Comparison of ENCODE assay signal across 11 cellular contexts in the genomic region with DNA sequence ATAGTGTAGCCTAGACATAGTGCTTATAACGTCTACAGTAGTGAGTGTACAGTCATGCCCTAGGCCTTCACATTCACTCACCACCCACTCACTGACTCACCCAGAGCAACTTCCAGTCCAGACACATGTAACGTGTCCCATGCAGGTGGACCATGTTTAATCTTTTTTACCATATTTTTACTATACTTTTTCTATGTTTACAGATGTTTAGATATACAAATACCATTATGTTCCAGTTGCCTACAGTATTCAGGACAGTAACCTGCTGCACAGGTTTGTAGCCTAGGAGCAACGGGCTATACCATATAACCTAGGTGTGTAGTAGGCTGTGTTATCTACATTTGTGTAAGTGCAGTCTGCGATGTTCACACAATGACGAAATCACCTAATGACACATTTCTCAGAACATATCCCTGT. TPM values are rescaled to one million over a fixed set of nuclear protein-coding genes. Genes with fewer than 3 reads are reported as not detected.
DNase-seq lines count a peak whose midpoint lies in the region; ATAC-seq, FAIRE-seq and TF ChIP-seq lines count a peak whose summit lies in the region.
"Had no signal": no experiment of that assay in that cellular context is flagged by ENCODE, and none has a peak within 500 bp of the region (broad histone marks: within the 10 kb centered on the region; RNA-seq: fewer than 3 reads in every experiment).

No MANE protein-coding gene starts in this region.

- peaks cover 0 to 3% of the 10 kb centered on the region in 2 donors for H3K4me1 ChIP-seq in small intestine (ENCODE audit: control insufficient read depth in 2 of 2, insufficient read depth in 1 of 2, low read depth in 1 of 2, low read length in 1 of 2)

- FAIRE-seq in small intestine (lab: Jason Lieb, UNC): no peak

- no peaks in the 10 kb centered on the region for H3K9me3 ChIP-seq in small intestine (ENCODE audit: control insufficient read depth, low read depth)

- no peaks in the 10 kb centered on the region for H3K27me3 ChIP-seq in small intestine (ENCODE audit: control insufficient read depth in 2 of 2, insufficient read depth in 2 of 2, low read length in 2 of 2)

- H3K27me3 Mint-ChIP-seq in activated T-cell treated with anti-CD3 and anti-CD28 coated beads, Interleukin-2, amount 50 U/mL, for 24 hours: no peaks in the 10 kb centered on the region

- peaks cover 69% of the 10 kb centered on the region for H3K4me1 Mint-ChIP-seq in activated T-cell treated with anti-CD3 and anti-CD28 coated beads, Interleukin-2, amount 50 U/mL, for 24 hours (ENCODE audit: low read depth)

- 45 to 52% methylated on average over 5 of the region's 5 CpGs for WGBS in lower leg skin, 2 donors
- 67 to 70% (median 69%) methylated on average over 5 of the region's 5 CpGs for WGBS in small intestine, 3 donors

- TF ChIP-seq POLR2A in lower leg skin (IDR thresholded peaks at IDR 0.05): no peak

- H3K36me3 Mint-ChIP-seq in activated T-cell treated with anti-CD3 and anti-CD28 coated beads, Interleukin-2, amount 50 U/mL, for 24 hours (ENCODE audit: low read depth): peaks cover 2% of the 10 kb centered on the region

- H3K4me3 Mint-ChIP-seq in activated T-cell treated with anti-CD3 and anti-CD28 coated beads, Interleukin-2, amount 50 U/mL, for 24 hours: peak overlapping the region; percentile 3

- intact Hi-C loops in lower leg skin (cut with DNase I; ENCODE audit: low total_unique reads): no loop called here

- no peaks in the 10 kb centered on the region for H3K36me3 ChIP-seq in small intestine (ENCODE audit: control insufficient read depth in 2 of 2, insufficient read depth in 2 of 2, low read length in 2 of 2)

- peak overlapping the region; percentile 79 for H3K27ac Mint-ChIP-seq in activated T-cell treated with anti-CD3 and anti-CD28 coated beads, Interleukin-2, amount 50 U/mL, for 24 hours

- no peak overlapping the region for H3K4me3 ChIP-seq in lower leg skin (ENCODE audit: low read depth, poor library complexity, severe bottlenecking)
- H3K4me3 ChIP-seq in small intestine (ENCODE audit: low read depth in 1 of 2, low read length in 2 of 2): no peak overlapping the region

- ATAC-seq in activated CD4-positive, CD25-positive, alpha-beta regulatory T cell treated with anti-CD3 and anti-CD28 coated beads, Interleukin-2, amount 50 U/mL, for 24 hours: peak; percentile 99

- DNase-seq in activated CD4-positive, CD25-positive, alpha-beta regulatory T cell (lab: John Stamatoyannopoulos, UW): no peak
- DNase-seq in activated T-cell treated with anti-CD3 and anti-CD28 coated beads, Interleukin-2, amount 50 U/mL, for 24 hours: peak; percentile 38
- DNase-seq in glomerular visceral epithelial cell (ENCODE audit: extremely low spot score): peak; percentile 64
- peak; percentile 11 for DNase-seq in stimulated activated CD8-positive, alpha-beta memory T cell treated with anti-CD3 and anti-CD28 coated beads, Interleukin-4, amount 100 ng/mL, for 24 hours (ENCODE audit: low read depth)
- DNase-seq in lower leg skin (ENCODE audit: low spot score in 2 of 2): no peak
- no peak for DNase-seq in NCI-H1930 (lab: John Stamatoyannopoulos, UW)
- DNase-seq in small intestine: no peak
- DNase-seq: posterior cingulate gyrus had no signal

- no peak for TF ChIP-seq CTCF in lower leg skin (IDR thresholded peaks at IDR 0.05)

- peak overlapping the region in 1 of 2 donors; percentile 11 for H3K27ac ChIP-seq in small intestine (ENCODE audit: low read depth in 1 of 2, low read length in 1 of 2)
- H3K27ac ChIP-seq: 22Rv1, HL-60 had no signal

- H3K9me3 Mint-ChIP-seq in activated T-cell treated with anti-CD3 and anti-CD28 coated beads, Interleukin-2, amount 50 U/mL, for 24 hours: no peaks in the 10 kb centered on the region

RNA-seq across cellular contexts. Expression of a gene that starts 11.0 kb away (rescaled TPM):
- 10 to 100 TPM; 48.2 to 66.7 (median 59.0) TPM for total RNA-seq in lower leg skin
- 1 to 10 TPM; 4.3 to 6.7 (median 5.1) TPM for polyA plus RNA-seq in small intestine

Comparison
In these comparisons a context has a peak if more than half of its experiments do, and no peak if none do; other contexts are left out.
1. DNase-seq: peak in activated T-cell treated with anti-CD3 and anti-CD28 coated beads, Interleukin-2, amount 50 U/mL, for 24 hours (single experiment), glomerular visceral epithelial cell (single experiment) and stimulated activated CD8-positive, alpha-beta memory T cell treated with anti-CD3 and anti-CD28 coated beads, Interleukin-4, amount 100 ng/mL, for 24 hours (single experiment); none in activated CD4-positive, CD25-positive, alpha-beta regulatory T cell (0 of 4), lower leg skin (0 of 2), NCI-H1930 (0 of 2) and small intestine (single experiment).